16 cellular contexts compared by ENCODE assay signal in genomic region chr15:22226034-22226790, GRCh38.
"Had no signal": no experiment of that assay in that cellular context is flagged by ENCODE, and none has a peak within 500 bp of the region (broad histone marks: within the 10 kb centered on the region; RNA-seq: fewer than 3 reads in every experiment).

No MANE protein-coding gene starts in this region.

- H3K27me3 Mint-ChIP-seq: activated naive CD4-positive, alpha-beta T cell treated with anti-CD3 and anti-CD28 coated beads, Interleukin-2, amount 50 U/mL, for 24 hours had no signal

- H3K4me1 ChIP-seq: gastrocnemius medialis, prostate gland, stomach had no signal

- H3K27ac ChIP-seq: gastrocnemius medialis, heart right ventricle, prostate gland, skin epidermis, stomach had no signal

- ATAC-seq: gastrocnemius medialis, heart right ventricle had no signal

- H3K9me3 ChIP-seq: gastrocnemius medialis, heart right ventricle, prostate gland, stomach had no signal

- H3K36me3 Mint-ChIP-seq: activated naive CD4-positive, alpha-beta T cell treated with anti-CD3 and anti-CD28 coated beads, Interleukin-2, amount 50 U/mL, for 24 hours had no signal

- H3K36me3 ChIP-seq: gastrocnemius medialis, heart right ventricle, prostate gland, stomach had no signal

- H3K4me3 ChIP-seq: gastrocnemius medialis, heart right ventricle, prostate gland, skin epidermis, stomach had no signal

- H3K4me1 Mint-ChIP-seq: nephron had no signal

- DNase-seq: activated B cell treated with CpG ODN at 0.5 μM for 24 hours; activated T-cell treated with anti-CD3 and anti-CD28 coated beads, Interleukin-2, amount 50 U/mL, for 1 hour; cerebellar nuclear complex; cortex of kidney; gastrocnemius medialis; heart right ventricle; nucleus accumbens; stimulated activated CD4-positive, alpha-beta T cell treated with anti-CD3 and anti-CD28 coated beads, Interleukin-15, amount 100 ng/mL, for 24 hours; stimulated activated CD4-positive, alpha-beta T cell treated with anti-CD3 and anti-CD28 coated beads, Interleukin-2, amount 100 ng/mL, for 48 hours; stomach; T-helper 1 cell; T-helper 9 cell had no signal

- H3K27ac Mint-ChIP-seq: activated B cell treated with CpG ODN at 0.5 μM for 24 hours; activated naive CD4-positive, alpha-beta T cell treated with anti-CD3 and anti-CD28 coated beads, Interleukin-2, amount 50 U/mL, for 24 hours; nephron had no signal

- H3K4me3 Mint-ChIP-seq: activated B cell treated with CpG ODN at 0.5 μM for 24 hours; activated naive CD4-positive, alpha-beta T cell treated with anti-CD3 and anti-CD28 coated beads, Interleukin-2, amount 50 U/mL, for 24 hours; nephron had no signal

- H3K9me3 Mint-ChIP-seq: activated B cell treated with CpG ODN at 0.5 μM for 24 hours; activated naive CD4-positive, alpha-beta T cell treated with anti-CD3 and anti-CD28 coated beads, Interleukin-2, amount 50 U/mL, for 24 hours had no signal

- H3K27me3 ChIP-seq: gastrocnemius medialis, stomach had no signal
